Comparison of ENCODE assay signal across 20 cellular contexts in genomic region chr11:96004862-96005261, GRCh38.
DNase-seq lines count a peak whose midpoint lies in the region; FAIRE-seq and TF ChIP-seq lines count a peak whose summit lies in the region.
"Had no signal": no experiment of that assay in that cellular context is flagged by ENCODE, and none has a peak within 500 bp of the region (broad histone marks: within the 10 kb centered on the region; RNA-seq: fewer than 3 reads in every experiment).

No MANE protein-coding gene starts in this region.

- CTCF ChIA-PET in activated naive CD4-positive, alpha-beta T cell treated with anti-CD3 and anti-CD28 coated beads for 36 hours (lab: Charles Lee): no interaction called here
- CTCF ChIA-PET in activated naive CD4-positive, alpha-beta T cell treated with anti-CD3 and anti-CD28 coated beads, Interleukin-2, amount 10 ng/mL, durations not matched to agents 7 days and 5 days (lab: Charles Lee): interaction anchor here (1.5 kb wide), 1 partner anchor 10 kb away, joined by 3 read pairs; no protein-coding TSS in a partner anchor

- no peak overlapping the region for H3K4me3 Mint-ChIP-seq in activated naive CD4-positive, alpha-beta T cell treated with anti-CD3 and anti-CD28 coated beads for 36 hours
- no peak overlapping the region for H3K4me3 Mint-ChIP-seq in activated naive CD4-positive, alpha-beta T cell treated with anti-CD3 and anti-CD28 coated beads, Interleukin-2, amount 10 ng/mL, durations not matched to agents 7 days and 5 days
- H3K4me3 Mint-ChIP-seq in type B pancreatic cell: no peak overlapping the region
- H3K4me3 Mint-ChIP-seq: B cell; CD4-positive, alpha-beta T cell; CD8-positive, alpha-beta T cell had no signal

- no peaks in the 10 kb centered on the region for H3K9me3 Mint-ChIP-seq in activated naive CD4-positive, alpha-beta T cell treated with anti-CD3 and anti-CD28 coated beads for 36 hours
- no peaks in the 10 kb centered on the region for H3K9me3 Mint-ChIP-seq in activated naive CD4-positive, alpha-beta T cell treated with anti-CD3 and anti-CD28 coated beads, Interleukin-2, amount 10 ng/mL, durations not matched to agents 7 days and 5 days
- no peaks in the 10 kb centered on the region for H3K9me3 Mint-ChIP-seq in type B pancreatic cell
- H3K9me3 Mint-ChIP-seq: CD8-positive, alpha-beta T cell had no signal

- TF ChIP-seq CTCF in type B pancreatic cell (conservative IDR thresholded peaks at IDR 0.05): no peak

- DNase-seq in activated naive CD4-positive, alpha-beta T cell treated with anti-CD3 and anti-CD28 coated beads for 36 hours: no peak
- no peak for DNase-seq in activated naive CD4-positive, alpha-beta T cell treated with anti-CD3 and anti-CD28 coated beads, Interleukin-2, amount 10 ng/mL, durations not matched to agents 7 days and 5 days
- DNase-seq in GM12891 (ENCODE audit: insufficient read length, low spot score) (no peak), type B pancreatic cell (ENCODE audit: extremely low spot score, unreplicated experiment) (no peak), amygdala (lab: John Stamatoyannopoulos, UW) (no peak), NCI-H146 treated with DMSO at 0.1 percent for 48 hours (lab: John Stamatoyannopoulos, UW; ENCODE audit: unreplicated experiment) (no peak)
- DNase-seq: AML-193; Caco-2; Calu3; CD4-positive, alpha-beta T cell; CD8-positive, alpha-beta T cell; DMS79 treated with DMSO at 0.1 percent for 48 hours; GF-D8 had no signal

- H3K4me1 Mint-ChIP-seq in activated naive CD4-positive, alpha-beta T cell treated with anti-CD3 and anti-CD28 coated beads for 36 hours (ENCODE audit: low read depth): peaks cover 18% of the 10 kb centered on the region
- H3K4me1 Mint-ChIP-seq in activated naive CD4-positive, alpha-beta T cell treated with anti-CD3 and anti-CD28 coated beads, Interleukin-2, amount 10 ng/mL, durations not matched to agents 7 days and 5 days: peaks cover 6% of the 10 kb centered on the region
- peaks cover 27% of the 10 kb centered on the region for H3K4me1 Mint-ChIP-seq in type B pancreatic cell (ENCODE audit: unreplicated experiment)
- H3K4me1 Mint-ChIP-seq: B cell had no signal

- H3K36me3 Mint-ChIP-seq in activated naive CD4-positive, alpha-beta T cell treated with anti-CD3 and anti-CD28 coated beads for 36 hours (ENCODE audit: low read depth): peaks cover 7% of the 10 kb centered on the region
- peaks cover 21% of the 10 kb centered on the region for H3K36me3 Mint-ChIP-seq in activated naive CD4-positive, alpha-beta T cell treated with anti-CD3 and anti-CD28 coated beads, Interleukin-2, amount 10 ng/mL, durations not matched to agents 7 days and 5 days
- H3K36me3 Mint-ChIP-seq in type B pancreatic cell: peaks cover 7% of the 10 kb centered on the region

- peak overlapping the region; percentile 8 for H3K27ac Mint-ChIP-seq in activated naive CD4-positive, alpha-beta T cell treated with anti-CD3 and anti-CD28 coated beads for 36 hours
- no peak overlapping the region for H3K27ac Mint-ChIP-seq in activated naive CD4-positive, alpha-beta T cell treated with anti-CD3 and anti-CD28 coated beads, Interleukin-2, amount 10 ng/mL, durations not matched to agents 7 days and 5 days
- peak overlapping the region; percentile 55 for H3K27ac Mint-ChIP-seq in type B pancreatic cell
- H3K27ac Mint-ChIP-seq: B cell; CD4-positive, alpha-beta T cell; CD8-positive, alpha-beta T cell had no signal

- FAIRE-seq in GM12891 (lab: Jason Lieb, UNC): peak; percentile 5
- FAIRE-seq in islet of Langerhans (lab: Jason Lieb, UNC): peak; percentile 56
- FAIRE-seq: A549, D721Med, G401.6, GM12892, GM18507 had no signal

- H3K27me3 Mint-ChIP-seq in activated naive CD4-positive, alpha-beta T cell treated with anti-CD3 and anti-CD28 coated beads for 36 hours (ENCODE audit: low read depth): no peaks in the 10 kb centered on the region
- no peaks in the 10 kb centered on the region for H3K27me3 Mint-ChIP-seq in activated naive CD4-positive, alpha-beta T cell treated with anti-CD3 and anti-CD28 coated beads, Interleukin-2, amount 10 ng/mL, durations not matched to agents 7 days and 5 days
- H3K27me3 Mint-ChIP-seq in type B pancreatic cell: no peaks in the 10 kb centered on the region
- H3K27me3 Mint-ChIP-seq: B cell; CD4-positive, alpha-beta T cell had no signal

- intact Hi-C loops in activated naive CD4-positive, alpha-beta T cell treated with anti-CD3 and anti-CD28 coated beads for 36 hours (cut with micrococcal nuclease): no loop called here

- TF ChIP-seq POLR2A in GM12891 (IDR thresholded peaks at IDR 0.05; ENCODE audit: low read depth, low read length): no peak

TF ChIP-seq in GM12891, 5 proteins besides CTCF, POLR2A, EP300 and RAD21:
- no peak for TF ChIP-seq PAX5 (IDR thresholded peaks at IDR 0.05; ENCODE audit: insufficient read depth, low read length, severe bottlenecking)
- TF ChIP-seq POU2F2 (IDR thresholded peaks at IDR 0.05; ENCODE audit: low read depth, low read length): no peak
- no peak for TF ChIP-seq TAF1 (IDR thresholded peaks at IDR 0.05; ENCODE audit: low read depth, low read length)
- TF ChIP-seq POLR2AphosphoS5 (IDR thresholded peaks at IDR 0.05; ENCODE audit: low read depth, low read length): no peak
- TF ChIP-seq SPI1 (IDR thresholded peaks at IDR 0.05; ENCODE audit: low read depth, low read length): no peak
